Comparison of ENCODE assay signal across 1 cellular context in genomic region chr2:173763641-173764040, GRCh38.
TF ChIP-seq lines count a peak whose summit lies in the region.

No MANE protein-coding gene starts in this region.

TF ChIP-seq in H1, 55 proteins besides CTCF, POLR2A, EP300 and RAD21 (continued from another document):
- TF ChIP-seq HDAC2 (IDR thresholded peaks at IDR 0.05; ENCODE audit: borderline replicate concordance in 1 of 2, low read depth in 2 of 2, low read length in 2 of 2) (no peak), EZH2 (IDR thresholded peaks at IDR 0.05; ENCODE audit: low read depth, low read length, severe bottlenecking) (no peak), RNF2 (IDR thresholded peaks at IDR 0.05; ENCODE audit: borderline replicate concordance, low read depth, low read length, missing control alignments, poor library complexity, severe bottlenecking) (no peak), PHF8 (conservative IDR thresholded peaks at IDR 0.05; ENCODE audit: low read depth, low read length) (no peak), BACH1 (IDR thresholded peaks at IDR 0.05; ENCODE audit: low read length) (no peak), KDM4A (IDR thresholded peaks at IDR 0.05; ENCODE audit: low read depth, low read length, severe bottlenecking) (no peak), GABPA (IDR thresholded peaks at IDR 0.05; ENCODE audit: borderline replicate concordance, insufficient read depth, low read length) (no peak)
